Comparison of ENCODE assay signal across 12 cellular contexts in the genomic region with DNA sequence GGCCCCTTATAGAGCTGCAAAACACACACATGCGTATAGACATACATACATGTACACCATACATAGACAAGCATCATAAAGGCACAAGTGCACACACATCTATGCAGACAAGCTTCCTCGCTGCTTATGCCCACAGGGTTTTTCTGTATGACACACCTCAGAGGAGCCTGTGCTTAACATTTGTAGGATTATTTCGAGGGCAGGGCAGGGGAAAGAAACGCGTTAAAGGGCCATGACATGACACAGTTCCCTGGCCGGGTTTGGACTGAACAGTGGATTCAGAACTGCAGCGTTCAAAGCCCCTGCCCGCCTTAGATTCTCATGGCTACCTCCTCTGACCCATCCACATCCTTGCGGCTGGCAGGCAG. TPM values are rescaled to one million over a fixed set of nuclear protein-coding genes. Genes with fewer than 3 reads are reported as not detected.
DNase-seq lines count a peak whose midpoint lies in the region; ATAC-seq, FAIRE-seq and TF ChIP-seq lines count a peak whose summit lies in the region.
"Had no signal": no experiment of that assay in that cellular context is flagged by ENCODE, and none has a peak within 500 bp of the region (broad histone marks: within the 10 kb centered on the region; RNA-seq: fewer than 3 reads in every experiment).

No MANE protein-coding gene starts in this region.

- no peak overlapping the region for H3K4ac ChIP-seq in H1 (replicated peaks; ENCODE audit: insufficient read length, low read depth, low read length)

- H4K20me1 ChIP-seq in H1 (replicated peaks in 1 of 2; ENCODE audit: control insufficient read depth in 1 of 2, insufficient read depth in 2 of 2, low read length in 2 of 2), result no peaks in the 10 kb centered on the region

- H3K27me3 ChIP-seq in Peyer's patch (no peaks in the 10 kb centered on the region), H1 (replicated peaks in 1 of 4; ENCODE audit: control insufficient read depth in 3 of 4, extremely low read depth in 1 of 4, insufficient read depth in 3 of 4, low read length in 3 of 4) (no peaks in the 10 kb centered on the region), thyroid gland (no peaks in the 10 kb centered on the region)

- no peak overlapping the region for H4K8ac ChIP-seq in H1 (ENCODE audit: extremely low read depth, insufficient read depth, low read length)

- no peak overlapping the region for H3K23ac ChIP-seq in H1 (ENCODE audit: insufficient read length)

- no peak overlapping the region for H4K91ac ChIP-seq in H1 (replicated peaks; ENCODE audit: insufficient read length, low read length)

- no peak overlapping the region for H2AFZ ChIP-seq in H1 (ENCODE audit: low read length)

- H3K4me2 ChIP-seq in H1 (ENCODE audit: insufficient read depth in 1 of 2, low read depth in 2 of 2, low read length in 2 of 2), result no peak overlapping the region

- H3K9me3 Mint-ChIP-seq in nephron, result no peaks in the 10 kb centered on the region
- H3K9me3 Mint-ChIP-seq: activated CD8-positive, alpha-beta T cell treated with anti-CD3 and anti-CD28 coated beads for 36 hours; activated naive CD8-positive, alpha-beta T cell treated with anti-CD3 and anti-CD28 coated beads for 36 hours had no signal

- no peaks in the 10 kb centered on the region for H3K27me3 Mint-ChIP-seq in nephron (ENCODE audit: low read depth)
- H3K27me3 Mint-ChIP-seq: activated CD8-positive, alpha-beta T cell treated with anti-CD3 and anti-CD28 coated beads for 36 hours; activated naive CD8-positive, alpha-beta T cell treated with anti-CD3 and anti-CD28 coated beads for 36 hours had no signal

- peaks cover 27% of the 10 kb centered on the region for H3K36me3 Mint-ChIP-seq in nephron (ENCODE audit: low read depth)
- H3K36me3 Mint-ChIP-seq: activated naive CD8-positive, alpha-beta T cell treated with anti-CD3 and anti-CD28 coated beads for 36 hours had no signal

- H2BK15ac ChIP-seq in H1 (ENCODE audit: low read length), result no peak overlapping the region

- no peak overlapping the region for H2BK12ac ChIP-seq in H1 (ENCODE audit: low read depth, low read length)

- POLR2A ChIA-PET in H1 (lab: Charles Lee; ENCODE audit: partially characterized antibody), result interaction anchor here (1.0 kb wide), 1 partner anchor 80 kb away, joined by 3 read pairs; no protein-coding TSS in a partner anchor

- H3K4me1 ChIP-seq in Peyer's patch (peaks cover 0 to 26% (median 0%) of the 10 kb centered on the region in 4 donors), H1 (replicated peaks in 1 of 4; ENCODE audit: control insufficient read depth in 3 of 4, insufficient read depth in 4 of 4, low read length in 3 of 4) (no peaks in the 10 kb centered on the region; a peak in 1 of 7 replicates), thyroid gland (peaks cover 3 to 27% of the 10 kb centered on the region in 2 donors), mucosa of descending colon (ENCODE audit: low read depth) (no peaks in the 10 kb centered on the region)

- no peak for TF ChIP-seq RAD21 in H1 (IDR thresholded peaks at IDR 0.05 in 1 of 2, conservative IDR thresholded peaks at IDR 0.05 in 1 of 2; ENCODE audit: low read depth in 2 of 2, low read length in 2 of 2)

- no peak overlapping the region for H3K56ac ChIP-seq in H1 (replicated peaks; ENCODE audit: insufficient read length, low read depth, low read length)

- peaks cover 71% of the 10 kb centered on the region for H3K4me1 Mint-ChIP-seq in nephron
- H3K4me1 Mint-ChIP-seq: activated naive CD8-positive, alpha-beta T cell treated with anti-CD3 and anti-CD28 coated beads for 36 hours had no signal

- H3K4me3 ChIP-seq in Peyer's patch (no peak overlapping the region), H1 (ENCODE audit: extremely low read depth in 1 of 4, insufficient read depth in 2 of 4, low read depth in 3 of 4, low read length in 4 of 4) (no peak overlapping the region), thyroid gland (replicated peaks in 1 of 3) (no peak overlapping the region), mucosa of descending colon (no peak overlapping the region)
- H3K4me3 ChIP-seq: K562 had no signal

- no peak overlapping the region for H2AK5ac ChIP-seq in H1 (ENCODE audit: low read depth, low read length)

- WGBS in H1 (ENCODE audit: extremely low coverage in 1 of 2, insufficient coverage in 1 of 2, insufficient read length in 1 of 2, insufficient replicate concordance in 2 of 2, low coverage in 1 of 2, low lambda C conversion rate in 2 of 2, missing lambda C conversion rate in 1 of 2), 2 experiments, result 78% methylated on average over 9 of the region's 9 CpGs; no CpG with 5 or more reads in 1 of the 2 experiments
- WGBS in thyroid gland, 2 donors, result 66 to 67% methylated on average over 9 of the region's 9 CpGs

- no peaks in the 10 kb centered on the region for H3K36me3 ChIP-seq in Peyer's patch
- peaks cover 0 to 5% (median 0%) of the 10 kb centered on the region in 4 experiments; a peak in 2 of 8 replicates for H3K36me3 ChIP-seq in H1 (ENCODE audit: control insufficient read depth in 2 of 4, insufficient read depth in 4 of 4, low read length in 3 of 4)
- H3K36me3 ChIP-seq in thyroid gland, result peaks cover 13 to 16% of the 10 kb centered on the region in 2 donors
- no peaks in the 10 kb centered on the region for H3K36me3 ChIP-seq in mucosa of descending colon (ENCODE audit: low read depth)

- H2BK5ac ChIP-seq in H1 (ENCODE audit: low read depth, low read length), result 0 out of 2 replicates have a peak overlapping the region, but pooled peaks have one; percentile 68

- no peak overlapping the region for H3K14ac ChIP-seq in H1 (ENCODE audit: insufficient read length)

- ATAC-seq in HG02623 (IDR thresholded peaks at IDR 0.05; ENCODE audit: unreplicated experiment) (no peak), mucosa of descending colon (no peak)
- ATAC-seq: activated CD8-positive, alpha-beta T cell treated with anti-CD3 and anti-CD28 coated beads for 36 hours; K562 had no signal

- peak overlapping the region; percentile 99 to 100 (median 99) for H3K27ac Mint-ChIP-seq in nephron
- H3K27ac Mint-ChIP-seq: activated CD8-positive, alpha-beta T cell treated with anti-CD3 and anti-CD28 coated beads for 36 hours; activated naive CD8-positive, alpha-beta T cell treated with anti-CD3 and anti-CD28 coated beads for 36 hours had no signal

- TF ChIP-seq POLR2A in Peyer's patch (IDR thresholded peaks at IDR 0.05) (no peak), H1 (IDR thresholded peaks at IDR 0.05; ENCODE audit: control extremely low read depth in 1 of 2, low read depth in 2 of 2, low read length in 2 of 2) (no peak), thyroid gland (IDR thresholded peaks at IDR 0.05) (no peak)

- no peaks in the 10 kb centered on the region for H3K79me1 ChIP-seq in H1 (ENCODE audit: low read depth, low read length)

- no peak overlapping the region for H2BK20ac ChIP-seq in H1 (ENCODE audit: low read length)

- DNase-seq in Peyer's patch, result no peak
- DNase-seq in H1 (ENCODE audit: low read depth in 1 of 2, low spot score in 2 of 2), result no peak
- DNase-seq in thyroid gland, result no peak
- no peak for DNase-seq in activated CD4-positive, alpha-beta T cell treated with anti-CD3 and anti-CD28 coated beads, Interleukin-2, amount 50 U/mL, for 48 hours
- DNase-seq in mucosa of descending colon, result no peak
- no peak for DNase-seq in NCI-H524 (lab: John Stamatoyannopoulos, UW)
- DNase-seq: activated CD8-positive, alpha-beta T cell treated with anti-CD3 and anti-CD28 coated beads for 36 hours; activated naive CD8-positive, alpha-beta T cell treated with anti-CD3 and anti-CD28 coated beads for 36 hours; NCI-H2171 treated with DMSO at 0.1 percent for 48 hours had no signal

- intact Hi-C loops in thyroid gland (cut with DNase I), result no loop called here
- intact Hi-C loops in mucosa of descending colon (cut with DNase I, micrococcal nuclease), result no loop called here

- no peaks in the 10 kb centered on the region for H3K79me2 ChIP-seq in H1 (ENCODE audit: control insufficient read depth in 1 of 2, insufficient read depth in 2 of 2, low read length in 2 of 2)

- H2BK120ac ChIP-seq in H1 (replicated peaks; ENCODE audit: low read depth, low read length), result no peak overlapping the region

- no peak overlapping the region for H3K18ac ChIP-seq in H1 (ENCODE audit: extremely low read depth, low read length)

- no peak for TF ChIP-seq EP300 in H1 (IDR thresholded peaks at IDR 0.05; ENCODE audit: borderline replicate concordance in 1 of 2, low read depth in 2 of 2, low read length in 2 of 2)

- TF ChIP-seq CTCF in Peyer's patch (IDR thresholded peaks at IDR 0.05) (no peak), H1 (IDR thresholded peaks at IDR 0.05; ENCODE audit: control extremely low read depth in 1 of 3, insufficient read depth in 1 of 3, low read depth in 1 of 3, low read length in 3 of 3) (no peak), nephron (IDR thresholded peaks at IDR 0.05; ENCODE audit: unreplicated experiment in 3 of 3) (no peak), thyroid gland (IDR thresholded peaks at IDR 0.05) (no peak), mucosa of descending colon (IDR thresholded peaks at IDR 0.05) (no peak)

- no peak overlapping the region for H4K5ac ChIP-seq in H1 (ENCODE audit: insufficient read length, low read depth, low read length)

- no peak overlapping the region for H3K9ac ChIP-seq in H1 (replicated peaks in 1 of 4; ENCODE audit: extremely low read depth in 1 of 4, low read depth in 3 of 4, low read length in 3 of 4)

- H3K23me2 ChIP-seq in H1 (ENCODE audit: low read depth, low read length), result no peaks in the 10 kb centered on the region

- H3K27ac ChIP-seq in Peyer's patch (peak overlapping the region; percentile 26 to 91 (median 62)), H1 (ENCODE audit: low read depth, low read length) (no peak overlapping the region), thyroid gland (peak overlapping the region; percentile 47 to 78 (median 73))

- CTCF ChIA-PET in H1 (lab: Charles Lee; ENCODE audit: partially characterized antibody), result interaction anchor here (0.8 to 2.4 kb wide), 2 partner anchors 10 to 39 kb away, joined by 3 to 7 read pairs; no protein-coding TSS in a partner anchor

- peak overlapping the region in 1 of 3 experiments; percentile 47 for H3K4me3 Mint-ChIP-seq in nephron
- H3K4me3 Mint-ChIP-seq: activated CD8-positive, alpha-beta T cell treated with anti-CD3 and anti-CD28 coated beads for 36 hours; activated naive CD8-positive, alpha-beta T cell treated with anti-CD3 and anti-CD28 coated beads for 36 hours had no signal

- FAIRE-seq in H1 (lab: Jason Lieb, UNC), result no peak
- FAIRE-seq: K562 had no signal

- H3K9me3 ChIP-seq in Peyer's patch (no peaks in the 10 kb centered on the region), H1 (ENCODE audit: insufficient read depth in 2 of 2, low read depth in 1 of 2, low read length in 1 of 2) (no peaks in the 10 kb centered on the region), thyroid gland (no peaks in the 10 kb centered on the region), mucosa of descending colon (no peaks in the 10 kb centered on the region)

RNA-seq across cellular contexts. Expression of a gene that starts 44.9 kb away (rescaled TPM):
- total RNA-seq in Peyer's patch (1 to 10 TPM in 3 of 4 donors, under 1 TPM in 1; 0.88 to 9.1 (median 3.0) TPM), thyroid gland (10 to 100 TPM in 3 of 4 donors, 1 to 10 TPM in 1; 8.6 to 16.9 (median 14.0) TPM), mucosa of descending colon (10 to 100 TPM in 1 of 3 donors, 1 to 10 TPM in 2; 1.1 to 15.7 (median 3.1) TPM)
- total RNA-seq in H1 (2021; fragmentation: NEBNext Ultra II Directional; extraction: Animal tissue kit (Norgen Biotek cat#: 25700)), result 5.7 and 5.8 TPM in 2 replicates
- 2.0 and 2.4 TPM in 2 replicates for polyA plus RNA-seq in H1 (2011; rRNA removed)
- polyA plus RNA-seq in H1 (2011; cell fraction: cytosol; rRNA removed), result 2.0 TPM
- polyA plus RNA-seq in H1 (2011; cell fraction: nucleus; rRNA removed), result 2.8 TPM
- 2.5 to 3.3 TPM (median 2.9 TPM) in 4 replicates for polyA plus RNA-seq in H1 (2012, experiment 1 of 2)
- 2.1 TPM for polyA plus RNA-seq in H1 (2012, experiment 2 of 2)
- polyA plus RNA-seq in H1 (2013, experiment 1 of 2), result 3.7 TPM
- 4.5 TPM for polyA plus RNA-seq in H1 (2013, experiment 2 of 2)
- polyA minus RNA-seq in H1 (2011; rRNA and poly(A)+ RNA removed), result 3.9 and 5.0 TPM in 2 replicates
- 3.6 TPM for polyA minus RNA-seq in H1 (2011; cell fraction: cytosol; rRNA and poly(A)+ RNA removed)
- 4.4 TPM for polyA minus RNA-seq in H1 (2011; cell fraction: nucleus; rRNA and poly(A)+ RNA removed)
